ENCODE assay signal across 36 cellular contexts in the genomic region with DNA sequence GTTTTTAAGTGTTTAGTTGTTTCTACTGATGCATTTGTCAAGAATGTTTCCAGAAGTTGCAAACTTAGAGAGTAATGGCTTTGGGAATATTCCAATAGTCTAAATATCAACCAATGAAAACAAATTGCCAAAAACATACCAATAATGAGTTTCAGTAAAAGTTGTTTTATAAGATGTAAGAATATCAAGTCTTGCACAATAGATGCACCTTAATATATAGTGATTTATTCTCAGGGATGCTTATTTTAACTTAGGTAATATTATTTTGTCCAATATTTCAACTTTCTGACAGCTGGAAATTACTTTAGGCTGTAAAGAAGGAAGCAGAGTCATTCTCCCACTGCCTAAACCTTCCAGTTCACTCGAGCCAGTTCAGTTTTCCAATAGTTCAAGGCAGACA. TPM values are rescaled to one million over a fixed set of nuclear protein-coding genes. Genes with fewer than 3 reads are reported as not detected.
"Had no signal": no experiment of that assay in that cellular context is flagged by ENCODE, and none has a peak within 500 bp of the region (broad histone marks: within the 10 kb centered on the region; RNA-seq: fewer than 3 reads in every experiment).

No MANE protein-coding gene starts in this region.

- H3K4me1 ChIP-seq: adrenal gland, ascending aorta, body of pancreas, breast epithelium had no signal

- H3K9me3 ChIP-seq: adrenal gland, ascending aorta, body of pancreas, breast epithelium had no signal

- FAIRE-seq: astrocyte, bronchial epithelial cell had no signal

- DNase-seq: activated effector memory CD4-positive, alpha-beta T cell treated with anti-CD3 and anti-CD28 coated beads, Interleukin-2, amount 50 U/mL, for 16 hours; activated effector memory CD4-positive, alpha-beta T cell treated with Interleukin-2 at 50 U/mL for 16 hours; activated gamma-delta T cell; activated gamma-delta T cell treated with Interleukin-2 at 50 U/mL for 16 hours; activated naive CD4-positive, alpha-beta T cell; activated naive CD4-positive, alpha-beta T cell treated with anti-CD3 and anti-CD28 coated beads for 36 hours; activated naive CD4-positive, alpha-beta T cell treated with anti-CD3 and anti-CD28 coated beads, Interleukin-2, amount 10 ng/mL, durations not matched to agents 7 days and 5 days; activated naive CD4-positive, alpha-beta T cell treated with anti-CD3 and anti-CD28 coated beads, Interleukin-2, amount 50 U/mL, for 16 hours; activated naive CD4-positive, alpha-beta T cell treated with Interleukin-2 at 50 U/mL for 16 hours; activated naive CD8-positive, alpha-beta T cell treated with anti-CD3 and anti-CD28 coated beads for 36 hours; activated naive CD8-positive, alpha-beta T cell treated with anti-CD3 and anti-CD28 coated beads, Interleukin-2, amount 10 ng/mL, durations not matched to agents 7 days and 5 days; activated naive CD8-positive, alpha-beta T cell treated with anti-CD3 and anti-CD28 coated beads, Interleukin-2, amount 50 U/mL, for 24 hours; activated T-cell treated with anti-CD3 and anti-CD28 coated beads, Interleukin-2, amount 50 U/mL, for 1 hour; activated T-cell treated with anti-CD3 and anti-CD28 coated beads, Interleukin-2, amount 50 U/mL, for 24 hours; activated T-cell treated with anti-CD3 and anti-CD28 coated beads, Interleukin-2, amount 50 U/mL, for 4 hours; activated T-cell treated with anti-CD3 and anti-CD28 coated beads, Interleukin-2, amount 50 U/mL, for 48 hours; activated T-cell treated with anti-CD3 and anti-CD28 coated beads, Interleukin-2, amount 50 U/mL, for 72 hours; adrenal gland; amniotic stem cell; amygdala; anterior cingulate cortex; aorta; body of pancreas; brain microvascular endothelial cell; caudate nucleus; central memory CD4-positive, alpha-beta T cell; cerebellar nuclear complex had no signal

- H3K4me3 ChIP-seq: adrenal gland, ascending aorta, body of pancreas, breast epithelium, cardiac muscle cell had no signal

- ATAC-seq: activated naive CD4-positive, alpha-beta T cell treated with anti-CD3 and anti-CD28 coated beads, Interleukin-2, amount 50 U/mL, for 72 hours; activated naive CD8-positive, alpha-beta T cell treated with anti-CD3 and anti-CD28 coated beads, Interleukin-2, amount 50 U/mL, for 24 hours; activated T-cell treated with anti-CD3 and anti-CD28 coated beads, Interleukin-2, amount 50 U/mL, for 4 hours; activated T-cell treated with anti-CD3 and anti-CD28 coated beads, Interleukin-2, amount 50 U/mL, for 72 hours; activated T-helper 17 cell treated with anti-CD3 and anti-CD28 coated beads, Interleukin-2, amount 50 U/mL, for 72 hours; body of pancreas had no signal

- H3K27me3 ChIP-seq: ascending aorta had no signal

- H3K36me3 ChIP-seq: adrenal gland, ascending aorta, brain microvascular endothelial cell, breast epithelium, cardiac muscle cell had no signal

- H3K27ac ChIP-seq: adrenal gland, ascending aorta, body of pancreas, brain microvascular endothelial cell, breast epithelium, cardiac muscle cell had no signal

RNA-seq across cellular contexts. Expression of gene NMNAT2, which starts 5.4 kb away (rescaled TPM):
- total RNA-seq: activated naive CD4-positive, alpha-beta T cell treated with anti-CD3 and anti-CD28 coated beads for 36 hours; activated naive CD4-positive, alpha-beta T cell treated with anti-CD3 and anti-CD28 coated beads, Interleukin-2, amount 50 U/mL, for 72 hours; activated naive CD8-positive, alpha-beta T cell treated with anti-CD3 and anti-CD28 coated beads for 36 hours; activated naive CD8-positive, alpha-beta T cell treated with anti-CD3 and anti-CD28 coated beads, Interleukin-2, amount 10 ng/mL, durations not matched to agents 7 days and 5 days; activated T-cell treated with anti-CD3 and anti-CD28 coated beads, Interleukin-2, amount 50 U/mL, for 4 hours; activated T-cell treated with anti-CD3 and anti-CD28 coated beads, Interleukin-2, amount 50 U/mL, for 72 hours; activated T-helper 1 cell treated with anti-CD3 and anti-CD28 coated beads, Interleukin-12 subunit alpha, Interleukin-12 subunit beta, Interleukin-2, Interleukin-4 antibody, amounts not matched to agents 30 ng/mL and 10 ng/mL and 1 ng/mL, durations not matched to agents 14 hours and 24 hours and 36 hours; activated T-helper 17 cell treated with anti-CD3 and anti-CD28 coated beads, Interleukin-2, amount 50 U/mL, for 72 hours; activated T-helper 2 cell treated with anti-CD3 and anti-CD28 coated beads, Interferon-gamma antibody, Interleukin-2, Interleukin-4, amounts not matched to agents 10 μg/mL and 5 μg/mL and 100 μg/mL, durations not matched to agents 14 hours and 24 hours and 36 hours had no signal
- polyA plus RNA-seq: cardiac muscle cell had no signal
